In the genomic region with DNA sequence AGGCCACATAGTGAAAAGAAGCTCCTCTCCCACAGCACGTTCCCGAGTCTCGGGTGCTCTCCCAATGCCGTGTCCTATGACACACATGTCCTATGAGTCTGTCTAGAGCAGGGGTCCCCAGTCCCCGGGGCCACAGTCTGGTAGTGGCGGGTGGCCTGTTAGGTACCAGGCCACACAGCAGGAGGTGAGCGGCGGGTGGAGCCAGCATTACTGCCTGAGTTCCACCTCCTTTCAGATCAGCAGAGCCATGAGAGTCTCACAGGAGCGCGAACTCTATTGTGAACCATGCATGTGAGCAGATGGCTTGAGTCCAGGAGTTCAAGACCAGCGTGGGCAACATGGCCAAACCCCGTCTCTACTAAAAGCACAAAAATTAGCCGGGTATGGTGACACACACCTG, we compare ENCODE assay signal across 19 cellular contexts.
"Had no signal": no experiment of that assay in that cellular context is flagged by ENCODE, and none has a peak within 500 bp of the region (broad histone marks: within the 10 kb centered on the region; RNA-seq: fewer than 3 reads in every experiment).

No MANE protein-coding gene starts in this region.

- H3K9me3 ChIP-seq: prostate gland, SK-N-SH, suprapubic skin had no signal

- H3K27ac ChIP-seq: cardiac muscle cell, foreskin keratinocyte, prostate gland, suprapubic skin had no signal

- ATAC-seq: activated CD8-positive, alpha-beta T cell treated with anti-CD3 and anti-CD28 coated beads, Interleukin-2, amount 10 ng/mL, durations not matched to agents 7 days and 5 days; foreskin keratinocyte; left lobe of liver had no signal

- FAIRE-seq: keratinocyte had no signal

- H3K36me3 ChIP-seq: cardiac muscle cell, prostate gland, suprapubic skin had no signal

- DNase-seq: activated CD4-positive, alpha-beta T cell treated with anti-CD3 and anti-CD28 coated beads for 48 hours; activated CD4-positive, CD25-positive, alpha-beta regulatory T cell; activated naive CD4-positive, alpha-beta T cell; activated naive CD8-positive, alpha-beta T cell treated with anti-CD3 and anti-CD28 coated beads for 36 hours; amniotic stem cell; foreskin keratinocyte; hypothalamus; midbrain; right cardiac atrium; SK-N-SH; stimulated activated CD4-positive, alpha-beta T cell treated with anti-CD3 and anti-CD28 coated beads, Interleukin-15, amount 100 ng/mL, for 24 hours; stimulated activated CD4-positive, alpha-beta T cell treated with anti-CD3 and anti-CD28 coated beads, Interleukin-2, amount 100 ng/mL, for 48 hours; trophoblast cell had no signal

- H3K27me3 ChIP-seq: cardiac muscle cell, foreskin keratinocyte, suprapubic skin had no signal

- H3K4me3 ChIP-seq: cardiac muscle cell, prostate gland, suprapubic skin had no signal

- H3K4me1 ChIP-seq: prostate gland had no signal
